Comparison of ENCODE assay signal across 8 cellular contexts in the genomic region with DNA sequence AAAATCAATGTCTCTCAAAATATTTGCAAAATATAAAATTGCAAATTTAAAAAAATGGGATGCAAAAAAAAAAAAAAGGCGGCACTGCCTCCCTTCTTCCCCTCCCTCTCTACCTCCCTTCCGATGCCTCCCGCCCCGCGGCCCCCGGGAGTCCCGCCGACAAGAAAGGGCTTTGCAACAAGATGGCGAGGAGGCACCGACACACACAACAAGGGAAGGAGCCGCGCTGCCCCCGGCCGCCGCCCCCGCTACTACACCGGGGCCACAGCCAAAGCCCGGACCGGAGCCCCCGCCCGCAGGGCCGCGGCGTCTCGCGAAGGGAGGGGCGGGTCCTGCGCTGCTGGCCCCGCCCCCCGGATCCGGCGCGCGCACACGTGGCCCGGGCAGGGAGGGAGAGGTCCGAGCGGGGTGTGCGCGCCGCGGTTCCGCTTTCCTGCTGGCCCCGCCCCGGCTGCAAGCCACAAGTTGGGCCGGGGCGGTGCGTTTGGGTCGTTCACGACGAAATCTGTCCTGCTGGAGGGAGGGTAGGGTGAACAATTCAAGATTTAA. TPM values are rescaled to one million over a fixed set of nuclear protein-coding genes. Genes with fewer than 3 reads are reported as not detected.
DNase-seq lines count a peak whose midpoint lies in the region; ATAC-seq and TF ChIP-seq lines count a peak whose summit lies in the region.

TSS of gene MNT (minus strand) at position 184 of the 549 bp plus-strand sequence. CDS start 348 bp downstream, outside the sequence.

- TF ChIP-seq CTCF in HFF-Myc (IDR thresholded peaks at IDR 0.05; ENCODE audit: low read depth, low read length, missing control alignments) (no peak), NB4 (IDR thresholded peaks at IDR 0.05; ENCODE audit: low read depth, low read length) (no peak), glutamatergic neuron (IDR thresholded peaks at IDR 0.05; ENCODE audit: partially characterized antibody, unreplicated experiment) (peak; percentile 12), osteocyte (IDR thresholded peaks at IDR 0.05) (no peak), thoracic aorta (IDR thresholded peaks at IDR 0.05) (no peak)

- H3K4me1 Mint-ChIP-seq in glutamatergic neuron (ENCODE audit: low read depth, unreplicated experiment) (peaks cover 23% of the 10 kb centered on the region), osteocyte (ENCODE audit: unreplicated experiment) (peaks cover 66% of the 10 kb centered on the region)

- peaks cover 15% of the 10 kb centered on the region for H3K27me3 Mint-ChIP-seq in glutamatergic neuron (ENCODE audit: unreplicated experiment)
- no peaks in the 10 kb centered on the region for H3K27me3 Mint-ChIP-seq in osteocyte (ENCODE audit: unreplicated experiment)

- H3K36me3 Mint-ChIP-seq in activated naive CD4-positive, alpha-beta T cell treated with anti-CD3 and anti-CD28 coated beads, Interleukin-2, amount 50 U/mL, for 72 hours = no peaks in the 10 kb centered on the region
- no peaks in the 10 kb centered on the region for H3K36me3 Mint-ChIP-seq in glutamatergic neuron (ENCODE audit: unreplicated experiment)
- H3K36me3 Mint-ChIP-seq in osteocyte (ENCODE audit: unreplicated experiment) = no peaks in the 10 kb centered on the region

- H3K4me3 Mint-ChIP-seq in glutamatergic neuron (ENCODE audit: unreplicated experiment) = peak within 1 kb of the TSS; percentile 95
- peak within 1 kb of the TSS; percentile 98 for H3K4me3 Mint-ChIP-seq in osteocyte (ENCODE audit: unreplicated experiment)

- H3K4me1 ChIP-seq in thoracic aorta (ENCODE audit: control insufficient read depth in 1 of 2, low read depth in 2 of 2) = peaks cover 48 to 60% of the 10 kb centered on the region in 2 donors

- peak within 1 kb of the TSS; percentile 94 to 98 for H3K27ac Mint-ChIP-seq in activated naive CD4-positive, alpha-beta T cell treated with anti-CD3 and anti-CD28 coated beads, Interleukin-2, amount 50 U/mL, for 72 hours
- H3K27ac Mint-ChIP-seq in glutamatergic neuron (ENCODE audit: unreplicated experiment) (peak within 1 kb of the TSS; percentile 96), osteocyte (ENCODE audit: unreplicated experiment) (peak within 1 kb of the TSS; percentile 99)

- H3K27me3 ChIP-seq in thoracic aorta (replicated peaks; ENCODE audit: insufficient read depth) = no peaks in the 10 kb centered on the region

- H3K27ac ChIP-seq in thoracic aorta = peak within 1 kb of the TSS; percentile 99

- ATAC-seq in SK-N-SH treated with all-trans-retinoic acid at 6 μM for 48 hours (peak; percentile 21), thoracic aorta (ENCODE audit: insufficient number of reproducible peaks, low FRiP score, low read depth) (peak; percentile 44)
- ATAC-seq in activated naive CD4-positive, alpha-beta T cell treated with anti-CD3 and anti-CD28 coated beads, Interleukin-2, amount 50 U/mL, for 72 hours = peak; percentile 30 to 36

- DNase-seq in GM04504 (ENCODE audit: low read depth) (peak; percentile 92), HFF-Myc (ENCODE audit: extremely low read depth, low read depth) (no peak), NB4 (ENCODE audit: low read depth) (peak; percentile 92), glutamatergic neuron (peak; percentile 95), osteocyte (ENCODE audit: extremely low spot score, unreplicated experiment) (peak; percentile 98), thoracic aorta (ENCODE audit: low spot score) (peak; percentile 76)
- peak; percentile 91 to 94 for DNase-seq in activated naive CD4-positive, alpha-beta T cell treated with anti-CD3 and anti-CD28 coated beads, Interleukin-2, amount 50 U/mL, for 72 hours (ENCODE audit: low spot score in 2 of 2)

- no peaks in the 10 kb centered on the region for H3K9me3 Mint-ChIP-seq in activated naive CD4-positive, alpha-beta T cell treated with anti-CD3 and anti-CD28 coated beads, Interleukin-2, amount 50 U/mL, for 72 hours
- H3K9me3 Mint-ChIP-seq in glutamatergic neuron (ENCODE audit: unreplicated experiment) (peaks cover 13% of the 10 kb centered on the region), osteocyte (ENCODE audit: unreplicated experiment) (no peaks in the 10 kb centered on the region)

- peak; percentile 42 for TF ChIP-seq POLR2A in NB4 (IDR thresholded peaks at IDR 0.05; ENCODE audit: extremely low read depth, insufficient read length)

- H3K36me3 ChIP-seq in thoracic aorta = no peaks in the 10 kb centered on the region

- H3K4me3 ChIP-seq in HFF-Myc (replicated peaks; ENCODE audit: low read depth, low read length) = peak within 1 kb of the TSS; percentile 98
- peak within 1 kb of the TSS; percentile 73 for H3K4me3 ChIP-seq in NB4 (ENCODE audit: low read depth, low read length)
- peak within 1 kb of the TSS; percentile 98 for H3K4me3 ChIP-seq in thoracic aorta

- no peaks in the 10 kb centered on the region for H3K9me3 ChIP-seq in thoracic aorta

TF ChIP-seq in SK-N-SH treated with all-trans-retinoic acid at 6 μM for 48 hours, 23 proteins besides CTCF, POLR2A, EP300 and RAD21:
- TF ChIP-seq CSDC2 (CRISPR knock-in tag; IDR thresholded peaks at IDR 0.05) = no peak
- TF ChIP-seq ZFP3 (CRISPR knock-in tag; IDR thresholded peaks at IDR 0.05) = no peak
- TF ChIP-seq ESRRG (CRISPR knock-in tag; IDR thresholded peaks at IDR 0.05) = no peak
- peak; percentile 40; the same call in 1 of the 2 replicates for TF ChIP-seq TSHZ2 (CRISPR knock-in tag; IDR thresholded peaks at IDR 0.05)

RNA-seq across cellular contexts. Expression of gene MNT, which starts in this region (rescaled TPM):
- 10 to 100 TPM; 23.4 to 31.9 TPM for total RNA-seq in activated naive CD4-positive, alpha-beta T cell treated with anti-CD3 and anti-CD28 coated beads, Interleukin-2, amount 50 U/mL, for 72 hours
- total RNA-seq in glutamatergic neuron (ENCODE audit: unreplicated experiment) (41.0 TPM), osteocyte (30.4 and 35.6 TPM in 2 replicates), thoracic aorta (10 to 100 TPM; 17.9 to 27.1 TPM)
